Comparison of ENCODE assay signal across 24 cellular contexts in genomic region chr1:112974646-112975045, GRCh38.
"Had no signal": no experiment of that assay in that cellular context is flagged by ENCODE, and none has a peak within 500 bp of the region (broad histone marks: within the 10 kb centered on the region; RNA-seq: fewer than 3 reads in every experiment).

No MANE protein-coding gene starts in this region.

- H3K27ac ChIP-seq: adrenal gland, Peyer's patch, SJSA1 had no signal

- H3K4me3 ChIP-seq: adrenal gland, MG63, Peyer's patch, SJSA1 had no signal

- H3K36me3 ChIP-seq: adrenal gland, Peyer's patch had no signal

- H3K4me1 ChIP-seq: adrenal gland, Peyer's patch, SJSA1 had no signal

- DNase-seq: activated CD4-positive, alpha-beta T cell treated with anti-CD3 and anti-CD28 coated beads for 4 hours; activated CD8-positive, alpha-beta memory T cell treated with anti-CD3 and anti-CD28 coated beads, Interleukin-2, amount 50 U/mL, for 4 hours; activated CD8-positive, alpha-beta T cell treated with anti-CD3 and anti-CD28 coated beads for 36 hours; activated naive CD4-positive, alpha-beta T cell treated with anti-CD3 and anti-CD28 coated beads, Interleukin-2, amount 50 U/mL, for 16 hours; activated naive CD8-positive, alpha-beta T cell treated with anti-CD3 and anti-CD28 coated beads, Interleukin-2, amount 10 ng/mL, durations not matched to agents 7 days and 5 days; adrenal gland; anterior cingulate cortex; KG1; MG63; MV-4-11; NCI-H1092 treated with DMSO at 0.1 percent for 48 hours; NCI-H1417 treated with DMSO at 0.1 percent for 48 hours; NCI-H1694; NCI-H2029; NCI-H345; NCI-H510A; NCI-H526 treated with DMSO at 0.1 percent for 48 hours; NCI-H82; OCI-M1; Peyer's patch; SHP77; T-helper 2 cell; T1000 had no signal

- ATAC-seq: activated CD8-positive, alpha-beta T cell treated with anti-CD3 and anti-CD28 coated beads for 36 hours had no signal

- H3K9me3 ChIP-seq: adrenal gland, MG63, Peyer's patch, SJSA1 had no signal

- H3K27me3 ChIP-seq: adrenal gland, MG63, Peyer's patch, SJSA1 had no signal
